Comparison of ENCODE assay signal across 2 cellular contexts in the genomic region with DNA sequence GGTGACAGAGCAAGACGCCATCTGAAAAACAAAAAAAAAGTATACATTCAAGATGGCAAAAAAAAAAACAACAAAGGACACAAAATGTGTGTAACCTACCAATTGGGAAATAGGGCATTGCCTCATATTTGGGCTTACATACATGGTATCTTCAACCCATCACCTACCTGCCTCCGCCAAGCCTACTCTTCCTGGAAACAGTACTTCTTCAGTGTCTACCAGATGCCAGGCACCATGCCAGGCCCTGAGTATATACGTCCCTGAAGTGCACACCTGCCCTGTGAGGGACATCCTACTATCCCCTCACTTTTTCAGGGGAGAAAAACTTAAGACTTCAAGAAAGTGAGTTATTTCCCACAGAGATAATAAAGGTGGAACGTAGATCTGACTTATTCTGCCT.
TF ChIP-seq lines count a peak whose summit lies in the region.

No MANE protein-coding gene starts in this region.

TF ChIP-seq in liver, 16 proteins besides CTCF, POLR2A, EP300 and RAD21 (continued from another document):
- TF ChIP-seq, protein P1, sequence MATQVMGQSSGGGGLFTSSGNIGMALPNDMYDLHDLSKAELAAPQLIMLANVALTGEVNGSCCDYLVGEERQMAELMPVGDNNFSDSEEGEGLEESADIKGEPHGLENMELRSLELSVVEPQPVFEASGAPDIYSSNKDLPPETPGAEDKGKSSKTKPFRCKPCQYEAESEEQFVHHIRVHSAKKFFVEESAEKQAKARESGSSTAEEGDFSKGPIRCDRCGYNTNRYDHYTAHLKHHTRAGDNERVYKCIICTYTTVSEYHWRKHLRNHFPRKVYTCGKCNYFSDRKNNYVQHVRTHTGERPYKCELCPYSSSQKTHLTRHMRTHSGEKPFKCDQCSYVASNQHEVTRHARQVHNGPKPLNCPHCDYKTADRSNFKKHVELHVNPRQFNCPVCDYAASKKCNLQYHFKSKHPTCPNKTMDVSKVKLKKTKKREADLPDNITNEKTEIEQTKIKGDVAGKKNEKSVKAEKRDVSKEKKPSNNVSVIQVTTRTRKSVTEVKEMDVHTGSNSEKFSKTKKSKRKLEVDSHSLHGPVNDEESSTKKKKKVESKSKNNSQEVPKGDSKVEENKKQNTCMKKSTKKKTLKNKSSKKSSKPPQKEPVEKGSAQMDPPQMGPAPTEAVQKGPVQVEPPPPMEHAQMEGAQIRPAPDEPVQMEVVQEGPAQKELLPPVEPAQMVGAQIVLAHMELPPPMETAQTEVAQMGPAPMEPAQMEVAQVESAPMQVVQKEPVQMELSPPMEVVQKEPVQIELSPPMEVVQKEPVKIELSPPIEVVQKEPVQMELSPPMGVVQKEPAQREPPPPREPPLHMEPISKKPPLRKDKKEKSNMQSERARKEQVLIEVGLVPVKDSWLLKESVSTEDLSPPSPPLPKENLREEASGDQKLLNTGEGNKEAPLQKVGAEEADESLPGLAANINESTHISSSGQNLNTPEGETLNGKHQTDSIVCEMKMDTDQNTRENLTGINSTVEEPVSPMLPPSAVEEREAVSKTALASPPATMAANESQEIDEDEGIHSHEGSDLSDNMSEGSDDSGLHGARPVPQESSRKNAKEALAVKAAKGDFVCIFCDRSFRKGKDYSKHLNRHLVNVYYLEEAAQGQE (IDR thresholded peaks at IDR 0.05), result no peak
- TF ChIP-seq RXRA (IDR thresholded peaks at IDR 0.05), result peak in 1 of 2 donors; percentile 40
TF ChIP-seq in liver: peak in this region for 2.

TF ChIP-seq in HepG2, 621 proteins besides CTCF, POLR2A, EP300 and RAD21 (continued from another document):
- TF ChIP-seq, protein P2, sequence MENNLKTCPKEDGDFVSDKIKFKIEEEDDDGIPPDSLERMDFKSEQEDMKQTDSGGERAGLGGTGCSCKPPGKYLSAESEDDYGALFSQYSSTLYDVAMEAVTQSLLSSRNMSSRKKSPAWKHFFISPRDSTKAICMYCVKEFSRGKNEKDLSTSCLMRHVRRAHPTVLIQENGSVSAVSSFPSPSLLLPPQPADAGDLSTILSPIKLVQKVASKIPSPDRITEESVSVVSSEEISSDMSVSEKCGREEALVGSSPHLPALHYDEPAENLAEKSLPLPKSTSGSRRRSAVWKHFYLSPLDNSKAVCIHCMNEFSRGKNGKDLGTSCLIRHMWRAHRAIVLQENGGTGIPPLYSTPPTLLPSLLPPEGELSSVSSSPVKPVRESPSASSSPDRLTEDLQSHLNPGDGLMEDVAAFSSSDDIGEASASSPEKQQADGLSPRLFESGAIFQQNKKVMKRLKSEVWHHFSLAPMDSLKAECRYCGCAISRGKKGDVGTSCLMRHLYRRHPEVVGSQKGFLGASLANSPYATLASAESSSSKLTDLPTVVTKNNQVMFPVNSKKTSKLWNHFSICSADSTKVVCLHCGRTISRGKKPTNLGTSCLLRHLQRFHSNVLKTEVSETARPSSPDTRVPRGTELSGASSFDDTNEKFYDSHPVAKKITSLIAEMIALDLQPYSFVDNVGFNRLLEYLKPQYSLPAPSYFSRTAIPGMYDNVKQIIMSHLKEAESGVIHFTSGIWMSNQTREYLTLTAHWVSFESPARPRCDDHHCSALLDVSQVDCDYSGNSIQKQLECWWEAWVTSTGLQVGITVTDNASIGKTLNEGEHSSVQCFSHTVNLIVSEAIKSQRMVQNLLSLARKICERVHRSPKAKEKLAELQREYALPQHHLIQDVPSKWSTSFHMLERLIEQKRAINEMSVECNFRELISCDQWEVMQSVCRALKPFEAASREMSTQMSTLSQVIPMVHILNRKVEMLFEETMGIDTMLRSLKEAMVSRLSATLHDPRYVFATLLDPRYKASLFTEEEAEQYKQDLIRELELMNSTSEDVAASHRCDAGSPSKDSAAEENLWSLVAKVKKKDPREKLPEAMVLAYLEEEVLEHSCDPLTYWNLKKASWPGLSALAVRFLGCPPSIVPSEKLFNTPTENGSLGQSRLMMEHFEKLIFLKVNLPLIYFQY (CRISPR knock-in tag; IDR thresholded peaks at IDR 0.05; ENCODE audit: borderline replicate concordance), result no peak
- no peak for TF ChIP-seq GATAD2A (CRISPR knock-in tag; IDR thresholded peaks at IDR 0.05)
TF ChIP-seq in HepG2: peak in this region for 0.
